In genomic region chr2:100857915-100858314, GRCh38 we compare ENCODE assay signal across 18 cellular contexts. TPM values are rescaled to one million over a fixed set of nuclear protein-coding genes. Genes with fewer than 3 reads are reported as not detected.
A peak's percentile ranks its signal among the peaks of the same experiment; 100 is the strongest.
DNase-seq lines count a peak whose midpoint lies in the region; ATAC-seq and TF ChIP-seq lines count a peak whose summit lies in the region.
"Had no signal": no experiment of that assay in that cellular context is flagged by ENCODE, and none has a peak within 500 bp of the region (broad histone marks: within the 10 kb centered on the region; RNA-seq: fewer than 3 reads in every experiment).

No MANE protein-coding gene starts in this region.

- CTCF ChIA-PET in activated CD8-positive, alpha-beta T cell treated with anti-CD3 and anti-CD28 coated beads for 36 hours (lab: Charles Lee) = interaction anchor here (0.8 kb wide), 1 partner anchor 128 kb away, joined by 3 read pairs; no protein-coding TSS in a partner anchor
- CTCF ChIA-PET in activated CD8-positive, alpha-beta memory T cell treated with anti-CD3 and anti-CD28 coated beads, Interleukin-2, amount 10 ng/mL, durations not matched to agents 7 days and 5 days (lab: Charles Lee) = no interaction called here

- no peaks in the 10 kb centered on the region for H3K36me3 Mint-ChIP-seq in activated CD8-positive, alpha-beta T cell treated with anti-CD3 and anti-CD28 coated beads for 36 hours (ENCODE audit: low read depth)
- H3K36me3 Mint-ChIP-seq in activated CD8-positive, alpha-beta memory T cell treated with anti-CD3 and anti-CD28 coated beads, Interleukin-2, amount 10 ng/mL, durations not matched to agents 7 days and 5 days = no peaks in the 10 kb centered on the region

- no peak for TF ChIP-seq CTCF in choroid plexus epithelial cell (conservative IDR thresholded peaks at IDR 0.05; ENCODE audit: low read depth, low read length)
- TF ChIP-seq CTCF in activated CD8-positive, alpha-beta T cell treated with anti-CD3 and anti-CD28 coated beads for 36 hours (IDR thresholded peaks at IDR 0.05) = no peak

- no peaks in the 10 kb centered on the region for H3K9me3 Mint-ChIP-seq in activated CD8-positive, alpha-beta T cell treated with anti-CD3 and anti-CD28 coated beads for 36 hours
- no peaks in the 10 kb centered on the region for H3K9me3 Mint-ChIP-seq in activated CD8-positive, alpha-beta memory T cell treated with anti-CD3 and anti-CD28 coated beads, Interleukin-2, amount 10 ng/mL, durations not matched to agents 7 days and 5 days (ENCODE audit: low read depth)
- H3K9me3 Mint-ChIP-seq: activated CD4-positive, alpha-beta T cell treated with anti-CD3 and anti-CD28 coated beads, Interleukin-2, amount 10 ng/mL, durations not matched to agents 7 days and 5 days; activated T-cell treated with anti-CD3 and anti-CD28 coated beads, Interleukin-2, amount 50 U/mL, for 4 hours; T-helper 2 cell treated with Interferon-gamma antibody and Interleukin-4, amounts not matched to agents 5 μg/mL and 100 μg/mL, for 36 hours had no signal

- POLR2A ChIA-PET in activated CD8-positive, alpha-beta T cell treated with anti-CD3 and anti-CD28 coated beads for 36 hours (lab: Charles Lee) = no interaction called here

- H3K4me3 ChIP-seq in choroid plexus epithelial cell (ENCODE audit: low read depth, low read length) = no peak overlapping the region

- ATAC-seq in activated CD8-positive, alpha-beta T cell treated with anti-CD3 and anti-CD28 coated beads for 36 hours = no peak
- ATAC-seq in activated CD8-positive, alpha-beta memory T cell treated with anti-CD3 and anti-CD28 coated beads, Interleukin-2, amount 10 ng/mL, durations not matched to agents 7 days and 5 days = no peak
- ATAC-seq: activated T-cell treated with anti-CD3 and anti-CD28 coated beads, Interleukin-2, amount 50 U/mL, for 4 hours; Right ventricle myocardium inferior had no signal

- H3K4me1 Mint-ChIP-seq in activated CD8-positive, alpha-beta T cell treated with anti-CD3 and anti-CD28 coated beads for 36 hours (ENCODE audit: low read depth) = peaks cover 9% of the 10 kb centered on the region
- no peaks in the 10 kb centered on the region for H3K4me1 Mint-ChIP-seq in activated CD8-positive, alpha-beta memory T cell treated with anti-CD3 and anti-CD28 coated beads, Interleukin-2, amount 10 ng/mL, durations not matched to agents 7 days and 5 days

- H3K27ac Mint-ChIP-seq in activated CD8-positive, alpha-beta T cell treated with anti-CD3 and anti-CD28 coated beads for 36 hours = no peak overlapping the region
- no peak overlapping the region for H3K27ac Mint-ChIP-seq in activated CD8-positive, alpha-beta memory T cell treated with anti-CD3 and anti-CD28 coated beads, Interleukin-2, amount 10 ng/mL, durations not matched to agents 7 days and 5 days
- H3K27ac Mint-ChIP-seq: T-helper 2 cell treated with Interferon-gamma antibody and Interleukin-4, amounts not matched to agents 5 μg/mL and 100 μg/mL, for 36 hours had no signal

- no peaks in the 10 kb centered on the region for H3K27me3 Mint-ChIP-seq in activated CD8-positive, alpha-beta T cell treated with anti-CD3 and anti-CD28 coated beads for 36 hours
- no peaks in the 10 kb centered on the region for H3K27me3 Mint-ChIP-seq in activated CD8-positive, alpha-beta memory T cell treated with anti-CD3 and anti-CD28 coated beads, Interleukin-2, amount 10 ng/mL, durations not matched to agents 7 days and 5 days
- H3K27me3 Mint-ChIP-seq: activated CD4-positive, alpha-beta T cell treated with anti-CD3 and anti-CD28 coated beads, Interleukin-2, amount 10 ng/mL, durations not matched to agents 7 days and 5 days had no signal

- intact Hi-C loops in activated CD8-positive, alpha-beta T cell treated with anti-CD3 and anti-CD28 coated beads for 36 hours (cut with micrococcal nuclease) = no loop called here

- no peak overlapping the region for H3K4me3 Mint-ChIP-seq in activated CD8-positive, alpha-beta T cell treated with anti-CD3 and anti-CD28 coated beads for 36 hours
- H3K4me3 Mint-ChIP-seq in activated CD8-positive, alpha-beta memory T cell treated with anti-CD3 and anti-CD28 coated beads, Interleukin-2, amount 10 ng/mL, durations not matched to agents 7 days and 5 days = no peak overlapping the region
- H3K4me3 Mint-ChIP-seq: activated CD4-positive, alpha-beta T cell treated with anti-CD3 and anti-CD28 coated beads, Interleukin-2, amount 10 ng/mL, durations not matched to agents 7 days and 5 days; activated T-cell treated with anti-CD3 and anti-CD28 coated beads, Interleukin-2, amount 50 U/mL, for 4 hours; T-helper 2 cell treated with Interferon-gamma antibody and Interleukin-4, amounts not matched to agents 5 μg/mL and 100 μg/mL, for 36 hours had no signal

- DNase-seq in AG20443 (ENCODE audit: low spot score) (peak; percentile 71), LHCN-M2 (ENCODE audit: low read depth) (peak; percentile 10), choroid plexus epithelial cell (ENCODE audit: low read depth) (peak; percentile 84), non-pigmented ciliary epithelial cell (ENCODE audit: low read depth) (peak; percentile 35), hippocampal formation (lab: John Stamatoyannopoulos, UW) (no peak)
- no peak for DNase-seq in activated CD8-positive, alpha-beta T cell treated with anti-CD3 and anti-CD28 coated beads for 36 hours
- no peak for DNase-seq in activated naive CD4-positive, alpha-beta T cell treated with Interleukin-2 at 50 U/mL for 16 hours
- no peak for DNase-seq in activated CD8-positive, alpha-beta memory T cell treated with anti-CD3 and anti-CD28 coated beads, Interleukin-2, amount 10 ng/mL, durations not matched to agents 7 days and 5 days
- DNase-seq: activated CD4-positive, alpha-beta T cell treated with anti-CD3 and anti-CD28 coated beads, Interleukin-2, amount 10 ng/mL, durations not matched to agents 7 days and 5 days; activated T-cell treated with anti-CD3 and anti-CD28 coated beads, Interleukin-2, amount 50 U/mL, for 4 hours; effector CD8-positive, alpha-beta T cell; MV-4-11; NCI-H2107; stimulated activated CD4-positive, alpha-beta T cell treated with anti-CD3 and anti-CD28 coated beads, Interleukin-15, amount 100 ng/mL, for 24 hours; substantia nigra had no signal

RNA-seq across cellular contexts. Expression of gene NPAS2, which starts 38.0 kb away (rescaled TPM):
- total RNA-seq in LHCN-M2 (2014; rRNA removed) = 12.4 and 13.0 TPM in 2 replicates
- polyA plus RNA-seq in LHCN-M2 (2012) = 16.5 TPM
- total RNA-seq in activated CD8-positive, alpha-beta T cell treated with anti-CD3 and anti-CD28 coated beads for 36 hours = 10 to 100 TPM; 14.4 to 15.2 TPM
- under 1 TPM; 0.41 to 0.47 TPM for total RNA-seq in activated CD8-positive, alpha-beta memory T cell treated with anti-CD3 and anti-CD28 coated beads, Interleukin-2, amount 10 ng/mL, durations not matched to agents 7 days and 5 days
- total RNA-seq: G401 had no signal

Comparison
In these comparisons a context has a peak if more than half of its experiments do, and no peak if none do; other contexts are left out.
1. DNase-seq: peak in AG20443 (single experiment), LHCN-M2 (single experiment), choroid plexus epithelial cell (single experiment) and non-pigmented ciliary epithelial cell (single experiment); none in activated CD8-positive, alpha-beta T cell treated with anti-CD3 and anti-CD28 coated beads for 36 hours (single experiment), hippocampal formation (0 of 2), activated naive CD4-positive, alpha-beta T cell treated with Interleukin-2 at 50 U/mL for 16 hours (single experiment) and activated CD8-positive, alpha-beta memory T cell treated with anti-CD3 and anti-CD28 coated beads, Interleukin-2, amount 10 ng/mL, durations not matched to agents 7 days and 5 days (single experiment).